20 cellular contexts compared by ENCODE assay signal in the genomic region with DNA sequence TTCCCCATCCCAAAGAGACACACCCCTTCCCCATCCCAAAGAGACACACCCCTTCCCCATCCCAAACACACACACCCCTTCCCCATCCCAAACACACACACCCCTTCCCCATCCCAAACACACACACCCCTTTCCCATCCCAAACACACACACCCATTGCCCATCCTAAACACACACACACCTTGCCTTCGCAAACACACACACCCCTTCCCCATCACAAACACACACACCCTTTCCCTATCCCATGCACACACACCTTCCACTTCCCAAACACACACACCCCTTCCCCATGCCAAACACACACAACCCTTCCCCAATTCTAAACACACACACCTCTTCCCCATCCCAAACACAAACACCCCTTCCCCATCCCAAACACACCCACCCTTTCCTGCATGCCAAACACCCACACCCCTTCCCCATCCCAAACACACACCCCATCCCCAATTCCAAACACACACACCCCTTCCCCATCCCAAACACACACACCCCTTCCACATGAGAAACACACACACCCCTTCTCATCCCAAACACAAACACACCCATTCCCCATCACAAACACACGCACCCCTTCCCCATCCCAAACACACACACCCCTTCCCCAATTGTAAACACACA.
"Had no signal": no experiment of that assay in that cellular context is flagged by ENCODE, and none has a peak within 500 bp of the region (broad histone marks: within the 10 kb centered on the region; RNA-seq: fewer than 3 reads in every experiment).

No MANE protein-coding gene starts in this region.

- H3K27me3 ChIP-seq: MG63 had no signal

- H3K9ac ChIP-seq: SK-N-SH had no signal

- H3K27ac ChIP-seq: HL-60, RWPE1 had no signal

- H3K4me2 ChIP-seq: SK-N-SH had no signal

- DNase-seq: Karpas-422, KG1, MG63, NCI-H1092 treated with DMSO at 0.1 percent for 48 hours, NCI-H1436, NCI-H187, NCI-H2029, NCI-H2081 treated with DMSO at 0.1 percent for 48 hours, NCI-H2171, NCI-H226, NCI-H446, NCI-H510A, NCI-H524 treated with DMSO at 0.1 percent for 48 hours, NCI-H69, NCI-H774, SHP77, SK-N-SH, SW 1271 had no signal

- H3K4me3 ChIP-seq: MG63 had no signal

- H3K36me3 ChIP-seq: MG63 had no signal

- H3K9me3 ChIP-seq: MG63, SK-N-SH had no signal
